In the genomic region with DNA sequence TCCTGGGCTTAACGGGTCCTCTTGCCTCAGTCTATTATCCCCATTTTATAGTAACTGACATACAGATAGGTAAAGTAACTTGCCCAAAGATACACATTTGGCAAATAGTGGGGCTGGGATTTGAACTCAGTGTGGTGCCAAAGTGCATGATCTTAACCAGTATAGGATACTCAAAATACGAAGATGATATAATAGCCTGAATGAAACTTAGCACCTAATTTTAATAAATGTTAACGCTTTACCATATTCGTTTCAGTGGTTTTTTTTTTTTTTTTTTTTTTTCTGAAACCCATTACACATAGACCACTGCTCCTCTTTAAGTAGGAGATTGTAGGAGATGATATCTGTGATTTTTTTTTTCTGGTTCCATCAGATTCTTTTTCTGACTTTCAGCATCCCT, we compare ENCODE assay signal across 21 cellular contexts. TPM values are rescaled to one million over a fixed set of nuclear protein-coding genes. Genes with fewer than 3 reads are reported as not detected.
A peak's percentile ranks its signal among the peaks of the same experiment; 100 is the strongest.
DNase-seq lines count a peak whose midpoint lies in the region; ATAC-seq, FAIRE-seq and TF ChIP-seq lines count a peak whose summit lies in the region.
"Had no signal": no experiment of that assay in that cellular context is flagged by ENCODE, and none has a peak within 500 bp of the region (broad histone marks: within the 10 kb centered on the region; RNA-seq: fewer than 3 reads in every experiment).

No MANE protein-coding gene starts in this region.

- H2BK5ac ChIP-seq in mesenchymal stem cell (ENCODE audit: low read depth, low read length, poor library complexity, severe bottlenecking), result no peak overlapping the region

- H3K23ac ChIP-seq in mesenchymal stem cell (ENCODE audit: low read length in 2 of 2), result no peak overlapping the region

- H3K27me3 ChIP-seq in AG04450 (ENCODE audit: control insufficient read depth, insufficient read depth, low read length) (no peaks in the 10 kb centered on the region), astrocyte (ENCODE audit: insufficient read depth, low read length) (no peaks in the 10 kb centered on the region), mesenchymal stem cell (ENCODE audit: control insufficient read depth in 1 of 2, insufficient read depth in 1 of 2, low read length in 2 of 2) (no peaks in the 10 kb centered on the region)
- H3K27me3 ChIP-seq: BLaER1 treated with 17β-estradiol and CSF1 and Interleukin-3, amounts not matched to agents 10 nM and 100 nM had no signal

- H4K8ac ChIP-seq in mesenchymal stem cell (ENCODE audit: low read length), result no peak overlapping the region

- TF ChIP-seq CTCF in AG04450 (IDR thresholded peaks at IDR 0.05; ENCODE audit: low read depth, low read length) (no peak), astrocyte (IDR thresholded peaks at IDR 0.05; ENCODE audit: insufficient read depth, low read depth, low read length) (no peak)

- WGBS in mesenchymal stem cell, result no CpG with 5 or more reads among the region's 4 CpGs

- no peak overlapping the region for H3K4ac ChIP-seq in mesenchymal stem cell (ENCODE audit: low read depth in 1 of 2, low read length in 2 of 2)

- H3K14ac ChIP-seq in mesenchymal stem cell (ENCODE audit: low read length in 2 of 2), result no peak overlapping the region

- H3K36me3 ChIP-seq in astrocyte (ENCODE audit: insufficient read depth, low read length) (no peaks in the 10 kb centered on the region), mesenchymal stem cell (ENCODE audit: control insufficient read depth in 1 of 2, insufficient read depth in 2 of 2, low read depth in 1 of 2, low read length in 2 of 2) (no peaks in the 10 kb centered on the region)
- H3K36me3 ChIP-seq: BLaER1 treated with 17β-estradiol and CSF1 and Interleukin-3, amounts not matched to agents 10 nM and 100 nM had no signal

- no peaks in the 10 kb centered on the region for H4K20me1 ChIP-seq in astrocyte (ENCODE audit: insufficient read depth, low read length)
- H4K20me1 ChIP-seq: BLaER1 treated with 17β-estradiol and CSF1 and Interleukin-3, amounts not matched to agents 10 nM and 100 nM had no signal

- no peak overlapping the region for H2AFZ ChIP-seq in astrocyte (ENCODE audit: low read depth, low read length)
- H2AFZ ChIP-seq in mesenchymal stem cell (ENCODE audit: low read depth, low read length), result no peak overlapping the region

- no peaks in the 10 kb centered on the region for H3K36me3 Mint-ChIP-seq in activated naive CD8-positive, alpha-beta T cell treated with anti-CD3 and anti-CD28 coated beads, Interleukin-2, amount 50 U/mL, for 24 hours (ENCODE audit: low read depth)
- peaks cover 6% of the 10 kb centered on the region for H3K36me3 Mint-ChIP-seq in activated naive CD8-positive, alpha-beta T cell treated with anti-CD3 and anti-CD28 coated beads for 36 hours
- no peaks in the 10 kb centered on the region for H3K36me3 Mint-ChIP-seq in astrocyte (ENCODE audit: low read depth, unreplicated experiment)
- H3K36me3 Mint-ChIP-seq: CD8-positive, alpha-beta T cell had no signal

- no peak overlapping the region for H2BK12ac ChIP-seq in mesenchymal stem cell (ENCODE audit: low read length in 2 of 2)

- CTCF ChIA-PET in AG04450 (lab: Charles Lee), result no interaction called here

- H3K27ac ChIP-seq in AG04450 (ENCODE audit: low read depth, low read length) (peak overlapping the region; percentile 21), astrocyte (ENCODE audit: low read depth, low read length) (no peak overlapping the region), mesenchymal stem cell (ENCODE audit: low read length, poor library complexity, severe bottlenecking) (no peak overlapping the region)
- H3K27ac ChIP-seq: BLaER1 treated with 17β-estradiol and CSF1 and Interleukin-3, amounts not matched to agents 10 nM and 100 nM; C4-2B had no signal

- ATAC-seq in activated naive CD8-positive, alpha-beta T cell treated with anti-CD3 and anti-CD28 coated beads, Interleukin-2, amount 50 U/mL, for 24 hours, result peak; percentile 28
- ATAC-seq: CD8-positive, alpha-beta T cell had no signal

- H3K4me2 ChIP-seq in astrocyte (ENCODE audit: low read length) (no peak overlapping the region), mesenchymal stem cell (ENCODE audit: low read length, poor library complexity, severe bottlenecking) (no peak overlapping the region)
- H3K4me2 ChIP-seq: BLaER1 treated with 17β-estradiol and CSF1 and Interleukin-3, amounts not matched to agents 10 nM and 100 nM had no signal

- H3K4me3 Mint-ChIP-seq in activated naive CD8-positive, alpha-beta T cell treated with anti-CD3 and anti-CD28 coated beads, Interleukin-2, amount 50 U/mL, for 24 hours, result no peak overlapping the region
- H3K4me3 Mint-ChIP-seq in activated naive CD8-positive, alpha-beta T cell treated with anti-CD3 and anti-CD28 coated beads for 36 hours, result no peak overlapping the region
- no peak overlapping the region for H3K4me3 Mint-ChIP-seq in astrocyte (ENCODE audit: unreplicated experiment)
- H3K4me3 Mint-ChIP-seq: B cell; CD4-positive, alpha-beta T cell; CD8-positive, alpha-beta T cell had no signal

- no peaks in the 10 kb centered on the region for H3K79me2 ChIP-seq in astrocyte (ENCODE audit: insufficient read depth, low read length)

- no peaks in the 10 kb centered on the region for H3K9me3 ChIP-seq in AG04450 (ENCODE audit: control insufficient read depth, insufficient read depth, low read length)
- no peaks in the 10 kb centered on the region for H3K9me3 ChIP-seq in astrocyte (ENCODE audit: insufficient read depth, low read depth, low read length)
- H3K9me3 ChIP-seq in mesenchymal stem cell (ENCODE audit: control insufficient read depth, low read length), result no peaks in the 10 kb centered on the region
- H3K9me3 ChIP-seq: BLaER1 treated with 17β-estradiol and CSF1 and Interleukin-3, amounts not matched to agents 10 nM and 100 nM; Caco-2 had no signal

- H4K91ac ChIP-seq in mesenchymal stem cell (ENCODE audit: low read length), result no peak overlapping the region

- no peaks in the 10 kb centered on the region for H3K79me1 ChIP-seq in mesenchymal stem cell (replicated peaks; ENCODE audit: low read length, poor library complexity, severe bottlenecking)

- no peak overlapping the region for H2BK15ac ChIP-seq in mesenchymal stem cell (ENCODE audit: low read depth, poor library complexity, severe bottlenecking)

- POLR2A ChIA-PET in AG04450 (lab: Yijun Ruan, JAX), result no interaction called here

- H3K18ac ChIP-seq in mesenchymal stem cell (ENCODE audit: low read depth in 1 of 2, low read length in 2 of 2), result no peak overlapping the region

- H2BK120ac ChIP-seq in mesenchymal stem cell (ENCODE audit: low read depth, low read length), result no peak overlapping the region

- H3K9ac ChIP-seq in astrocyte (ENCODE audit: low read length) (no peak overlapping the region), mesenchymal stem cell (ENCODE audit: low read length) (no peak overlapping the region)
- H3K9ac ChIP-seq: BLaER1 treated with 17β-estradiol and CSF1 and Interleukin-3, amounts not matched to agents 10 nM and 100 nM had no signal

- no peak for DNase-seq in activated naive CD8-positive, alpha-beta T cell treated with anti-CD3 and anti-CD28 coated beads, Interleukin-2, amount 50 U/mL, for 24 hours
- DNase-seq in activated naive CD8-positive, alpha-beta T cell treated with anti-CD3 and anti-CD28 coated beads for 36 hours, result no peak
- DNase-seq in AG04450 (ENCODE audit: low read depth, low spot score), result no peak
- no peak for DNase-seq in astrocyte (ENCODE audit: low read depth)
- DNase-seq in mesenchymal stem cell, result no peak
- DNase-seq: 8988T; AML-193; Caco-2; Calu3; CD4-positive, alpha-beta T cell; CD8-positive, alpha-beta T cell; DMS79 treated with DMSO at 0.1 percent for 48 hours; GF-D8 had no signal

- no peaks in the 10 kb centered on the region for H3K9me3 Mint-ChIP-seq in activated naive CD8-positive, alpha-beta T cell treated with anti-CD3 and anti-CD28 coated beads, Interleukin-2, amount 50 U/mL, for 24 hours
- no peaks in the 10 kb centered on the region for H3K9me3 Mint-ChIP-seq in activated naive CD8-positive, alpha-beta T cell treated with anti-CD3 and anti-CD28 coated beads for 36 hours
- no peaks in the 10 kb centered on the region for H3K9me3 Mint-ChIP-seq in astrocyte (ENCODE audit: unreplicated experiment)
- H3K9me3 Mint-ChIP-seq: CD4-positive, alpha-beta T cell; CD8-positive, alpha-beta T cell had no signal

- FAIRE-seq in astrocyte (lab: Jason Lieb, UNC), result no peak
- FAIRE-seq: A204.1, D721Med, G401.6, GM12891, GM19239 had no signal

- no peak overlapping the region for H2AK5ac ChIP-seq in mesenchymal stem cell (ENCODE audit: low read length, severe bottlenecking)

- H3K27ac Mint-ChIP-seq in activated naive CD8-positive, alpha-beta T cell treated with anti-CD3 and anti-CD28 coated beads, Interleukin-2, amount 50 U/mL, for 24 hours, result no peak overlapping the region
- H3K27ac Mint-ChIP-seq in activated naive CD8-positive, alpha-beta T cell treated with anti-CD3 and anti-CD28 coated beads for 36 hours, result no peak overlapping the region
- H3K27ac Mint-ChIP-seq in astrocyte (ENCODE audit: unreplicated experiment), result peak overlapping the region; percentile 50
- H3K27ac Mint-ChIP-seq: B cell; CD4-positive, alpha-beta T cell; CD8-positive, alpha-beta T cell had no signal

- peaks cover 14% of the 10 kb centered on the region for H3K4me1 Mint-ChIP-seq in activated naive CD8-positive, alpha-beta T cell treated with anti-CD3 and anti-CD28 coated beads, Interleukin-2, amount 50 U/mL, for 24 hours
- peaks cover 6% of the 10 kb centered on the region for H3K4me1 Mint-ChIP-seq in activated naive CD8-positive, alpha-beta T cell treated with anti-CD3 and anti-CD28 coated beads for 36 hours
- H3K4me1 Mint-ChIP-seq in astrocyte (ENCODE audit: low read depth, unreplicated experiment), result peaks cover 4% of the 10 kb centered on the region
- H3K4me1 Mint-ChIP-seq: B cell had no signal

- H3K4me1 ChIP-seq in astrocyte (ENCODE audit: insufficient read depth, low read length), result no peaks in the 10 kb centered on the region
- H3K4me1 ChIP-seq in mesenchymal stem cell (ENCODE audit: control insufficient read depth, insufficient read depth, low read depth, low read length), result no peaks in the 10 kb centered on the region
- H3K4me1 ChIP-seq: BLaER1 treated with 17β-estradiol and CSF1 and Interleukin-3, amounts not matched to agents 10 nM and 100 nM; Caco-2 had no signal

- no peaks in the 10 kb centered on the region for H3K27me3 Mint-ChIP-seq in activated naive CD8-positive, alpha-beta T cell treated with anti-CD3 and anti-CD28 coated beads, Interleukin-2, amount 50 U/mL, for 24 hours
- H3K27me3 Mint-ChIP-seq in activated naive CD8-positive, alpha-beta T cell treated with anti-CD3 and anti-CD28 coated beads for 36 hours, result no peaks in the 10 kb centered on the region
- no peaks in the 10 kb centered on the region for H3K27me3 Mint-ChIP-seq in astrocyte (ENCODE audit: low read depth, unreplicated experiment)
- H3K27me3 Mint-ChIP-seq: B cell; CD4-positive, alpha-beta T cell had no signal

- H3K4me3 ChIP-seq in AG04450 (ENCODE audit: low read depth, low read length), result no peak overlapping the region
- no peak overlapping the region for H3K4me3 ChIP-seq in astrocyte (ENCODE audit: insufficient read depth, low read depth, low read length)
- no peak overlapping the region for H3K4me3 ChIP-seq in mesenchymal stem cell (ENCODE audit: insufficient read depth in 1 of 2, low read depth in 1 of 2, low read length in 2 of 2)
- H3K4me3 ChIP-seq: BLaER1 treated with 17β-estradiol and CSF1 and Interleukin-3, amounts not matched to agents 10 nM and 100 nM had no signal

RNA-seq across cellular contexts. Expression of a gene that starts 21.4 kb away (rescaled TPM):
- total RNA-seq in activated naive CD8-positive, alpha-beta T cell treated with anti-CD3 and anti-CD28 coated beads for 36 hours, result 10 to 100 TPM; 10.8 to 11.5 TPM
- 6.5 and 9.7 TPM in 2 replicates for polyA plus RNA-seq in AG04450 (2011; rRNA removed)
- 7.6 and 9.5 TPM in 2 replicates for polyA minus RNA-seq in AG04450 (2011; rRNA and poly(A)+ RNA removed)
- 7.3 and 10.7 TPM in 2 replicates for total RNA-seq in astrocyte
- polyA plus RNA-seq in mesenchymal stem cell (2013, experiment 1 of 2), result 3.1 TPM
- 3.3 TPM for polyA plus RNA-seq in mesenchymal stem cell (2013, experiment 2 of 2)
